In the genomic region with DNA sequence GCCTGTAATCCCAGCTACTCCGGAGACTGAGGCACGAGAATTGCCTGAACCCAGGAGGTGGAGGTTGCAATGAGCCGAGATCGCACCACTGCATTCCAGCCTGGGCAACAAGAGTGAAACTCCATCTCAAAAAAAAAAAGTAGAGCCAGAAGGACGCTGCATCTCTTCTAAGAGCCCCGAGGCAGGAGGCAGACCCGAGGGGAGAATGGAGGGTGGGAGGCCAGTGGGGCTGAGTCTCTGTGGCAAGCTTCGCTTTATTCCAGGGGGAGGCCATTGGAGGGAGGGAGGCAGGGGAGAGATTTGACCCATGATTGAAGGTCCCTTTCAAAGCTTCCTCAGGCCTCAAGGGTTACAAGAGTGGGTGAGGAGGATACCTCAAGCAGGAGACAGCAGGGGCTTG, we compare ENCODE assay signal across 13 cellular contexts. TPM values are rescaled to one million over a fixed set of nuclear protein-coding genes. Genes with fewer than 3 reads are reported as not detected.
DNase-seq lines count a peak whose midpoint lies in the region; ATAC-seq and TF ChIP-seq lines count a peak whose summit lies in the region.
"Had no signal": no experiment of that assay in that cellular context is flagged by ENCODE, and none has a peak within 500 bp of the region (broad histone marks: within the 10 kb centered on the region; RNA-seq: fewer than 3 reads in every experiment).

No MANE protein-coding gene starts in this region.

- ATAC-seq in left ventricle myocardium superior: no peak

- no peak overlapping the region for H3K4me3 ChIP-seq in cardiac muscle cell
- H3K4me3 ChIP-seq: BLaER1 treated with 17β-estradiol and CSF1 and Interleukin-3, amounts not matched to agents 10 nM and 100 nM had no signal

- H3K36me3 Mint-ChIP-seq in brain (peaks cover 12% of the 10 kb centered on the region), mesothelial cell of epicardium (peaks cover 8% of the 10 kb centered on the region)

- H3K4me3 Mint-ChIP-seq in brain (no peak overlapping the region), mesothelial cell of epicardium (no peak overlapping the region)

- H3K36me3 ChIP-seq in cardiac muscle cell: peaks cover 26% of the 10 kb centered on the region

- no peaks in the 10 kb centered on the region for H3K4me1 ChIP-seq in cardiac muscle cell (ENCODE audit: low read depth)

- no peaks in the 10 kb centered on the region for H3K27me3 ChIP-seq in cardiac muscle cell
- H3K27me3 ChIP-seq: BLaER1 treated with 17β-estradiol and CSF1 and Interleukin-3, amounts not matched to agents 10 nM and 100 nM had no signal

- no peaks in the 10 kb centered on the region for H3K9me3 Mint-ChIP-seq in brain
- no peaks in the 10 kb centered on the region for H3K9me3 Mint-ChIP-seq in mesothelial cell of epicardium

- intact Hi-C loops in left ventricle myocardium superior (cut with micrococcal nuclease): no loop called here

- H3K27ac ChIP-seq in cardiac muscle cell: peak overlapping the region; percentile 60

- peaks cover under 1% of the 10 kb centered on the region for H3K27me3 Mint-ChIP-seq in brain
- no peaks in the 10 kb centered on the region for H3K27me3 Mint-ChIP-seq in mesothelial cell of epicardium (ENCODE audit: low read depth)

- no peaks in the 10 kb centered on the region for H3K9me3 ChIP-seq in cardiac muscle cell (ENCODE audit: low read depth)
- H3K9me3 ChIP-seq: BLaER1 treated with 17β-estradiol and CSF1 and Interleukin-3, amounts not matched to agents 10 nM and 100 nM had no signal

- peaks cover 3% of the 10 kb centered on the region for H3K4me1 Mint-ChIP-seq in brain
- peaks cover 3% of the 10 kb centered on the region for H3K4me1 Mint-ChIP-seq in mesothelial cell of epicardium

- TF ChIP-seq CTCF in cardiac muscle cell (IDR thresholded peaks at IDR 0.05; ENCODE audit: low read depth, low read length): no peak
- no peak for TF ChIP-seq CTCF in brain (conservative IDR thresholded peaks at IDR 0.05)
- no peak for TF ChIP-seq CTCF in mesothelial cell of epicardium (IDR thresholded peaks at IDR 0.05; ENCODE audit: unreplicated experiment)

- H3K27ac Mint-ChIP-seq in brain: peak overlapping the region in 3 of 5 experiments; percentile 61 to 88 (median 75)
- peak overlapping the region; percentile 76 for H3K27ac Mint-ChIP-seq in mesothelial cell of epicardium

- DNase-seq in cardiac muscle cell (ENCODE audit: low read depth in 1 of 2, low spot score in 1 of 2) (no peak), left ventricle myocardium superior (no peak), mesothelial cell of epicardium (ENCODE audit: low spot score in 2 of 2, unreplicated experiment in 2 of 2) (no peak), occipital lobe (lab: John Stamatoyannopoulos, UW) (no peak), inferior parietal cortex (ENCODE audit: extremely low spot score) (no peak), anterior cingulate cortex (lab: John Stamatoyannopoulos, UW) (no peak)
- DNase-seq: NCI-H187, NCI-H526 treated with DMSO at 0.1 percent for 48 hours, SHP77 had no signal

RNA-seq across cellular contexts. Expression of a gene that starts 18.7 kb away (rescaled TPM):
- total RNA-seq in cardiac muscle cell (61.0 and 64.6 TPM in 2 replicates), left ventricle myocardium superior (10.5 TPM), mesothelial cell of epicardium (282 to 296 TPM (median 282 TPM) in 3 replicates), occipital lobe (31.5 TPM)
- polyA plus RNA-seq in cardiac muscle cell (71.4 and 86.6 TPM in 2 replicates), brain (ENCODE audit: insufficient read depth, low read depth, low replicate concordance) (48.7 TPM)

RNA-seq across cellular contexts. Expression of a gene that starts 37.6 kb away (rescaled TPM):
- total RNA-seq in cardiac muscle cell (0.80 and 1.1 TPM in 2 replicates), left ventricle myocardium superior (0.05 TPM), mesothelial cell of epicardium (0.05 to 0.49 TPM (median 0.13 TPM) in 3 replicates), occipital lobe (2.2 TPM)
- polyA plus RNA-seq in cardiac muscle cell (1.6 and 1.7 TPM in 2 replicates), brain (ENCODE audit: insufficient read depth, low read depth, low replicate concordance) (2.4 TPM)
- total RNA-seq: HT1080, LHCN-M2 had no signal
